27 cellular contexts compared by ENCODE assay signal in the genomic region with DNA sequence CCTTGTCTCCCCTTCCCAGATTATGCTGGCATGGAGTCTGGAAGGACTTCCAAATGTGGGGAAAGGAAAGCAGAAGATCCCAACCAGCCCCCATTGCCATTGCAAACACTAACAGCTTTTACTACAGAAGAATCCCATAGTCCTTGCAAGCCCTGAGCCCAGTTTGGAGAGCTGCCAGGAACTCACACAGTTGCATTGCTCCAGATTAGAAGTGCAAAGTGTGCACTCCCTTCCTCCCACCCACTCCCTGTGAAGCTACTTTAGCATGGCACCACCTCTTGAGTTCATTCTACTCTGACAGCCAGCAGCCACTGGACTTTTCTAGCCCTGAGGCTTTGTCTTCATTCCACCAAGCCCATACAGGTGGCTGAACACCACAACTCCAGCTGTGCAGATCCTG.
"Had no signal": no experiment of that assay in that cellular context is flagged by ENCODE, and none has a peak within 500 bp of the region (broad histone marks: within the 10 kb centered on the region; RNA-seq: fewer than 3 reads in every experiment).

No MANE protein-coding gene starts in this region.

- H3K27me3 ChIP-seq: brain microvascular endothelial cell, MG63, SJCRH30 had no signal

- DNase-seq: activated CD4-positive, alpha-beta T cell treated with anti-CD3 and anti-CD28 coated beads, Interleukin-2, amount 10 ng/mL, durations not matched to agents 24 days and 14 days; activated CD4-positive, alpha-beta T cell treated with anti-CD3 and anti-CD28 coated beads, Interleukin-2, amount 50 U/mL, for 4 hours; activated CD8-positive, alpha-beta T cell treated with anti-CD3 and anti-CD28 coated beads for 36 hours; activated effector memory CD4-positive, alpha-beta T cell treated with anti-CD3 and anti-CD28 coated beads, Interleukin-2, amount 50 U/mL, for 16 hours; activated naive CD4-positive, alpha-beta T cell; activated naive CD4-positive, alpha-beta T cell treated with anti-CD3 and anti-CD28 coated beads, Interleukin-2, amount 50 U/mL, for 16 hours; activated naive CD8-positive, alpha-beta T cell treated with anti-CD3 and anti-CD28 coated beads for 36 hours; activated T-cell treated with anti-CD3 and anti-CD28 coated beads, Interleukin-2, amount 50 U/mL, for 1 hour; activated T-cell treated with anti-CD3 and anti-CD28 coated beads, Interleukin-2, amount 50 U/mL, for 72 hours; amniotic stem cell; aorta; brain microvascular endothelial cell; Karpas-422; KBM-7; MG63; NCI-H1092; NCI-H1436 treated with DMSO at 0.1 percent for 48 hours; NCI-H187; NCI-H2029 treated with DMSO at 0.1 percent for 48 hours; NCI-H345; NCI-H524 treated with DMSO at 0.1 percent for 48 hours; SHP77; T1000 had no signal

- H3K27me3 Mint-ChIP-seq: activated CD4-positive, alpha-beta T cell treated with anti-CD3 and anti-CD28 coated beads, Interleukin-2, amount 10 ng/mL, durations not matched to agents 24 days and 14 days; IgD-negative memory B cell had no signal

- H3K4me3 ChIP-seq: MG63, SJCRH30, SK-N-MC had no signal

- H3K4me1 Mint-ChIP-seq: activated CD4-positive, alpha-beta T cell treated with anti-CD3 and anti-CD28 coated beads, Interleukin-2, amount 10 ng/mL, durations not matched to agents 24 days and 14 days; activated T-helper 17 cell treated with anti-CD3 and anti-CD28 coated beads, Interleukin-2, amount 50 U/mL, for 72 hours; IgD-negative memory B cell had no signal

- H3K4me1 ChIP-seq: SJCRH30 had no signal

- H3K36me3 Mint-ChIP-seq: IgD-negative memory B cell had no signal

- H3K27ac Mint-ChIP-seq: activated CD4-positive, alpha-beta T cell treated with anti-CD3 and anti-CD28 coated beads, Interleukin-2, amount 10 ng/mL, durations not matched to agents 24 days and 14 days; activated CD8-positive, alpha-beta T cell treated with anti-CD3 and anti-CD28 coated beads for 36 hours; activated naive CD8-positive, alpha-beta T cell treated with anti-CD3 and anti-CD28 coated beads for 36 hours; activated T-cell treated with anti-CD3 and anti-CD28 coated beads, Interleukin-2, amount 50 U/mL, for 72 hours; activated T-helper 17 cell treated with anti-CD3 and anti-CD28 coated beads, Interleukin-2, amount 50 U/mL, for 72 hours; IgD-negative memory B cell had no signal

- H3K9me3 ChIP-seq: SJCRH30 had no signal

- H3K4me3 Mint-ChIP-seq: activated CD4-positive, alpha-beta T cell treated with anti-CD3 and anti-CD28 coated beads, Interleukin-2, amount 10 ng/mL, durations not matched to agents 24 days and 14 days; activated CD8-positive, alpha-beta T cell treated with anti-CD3 and anti-CD28 coated beads for 36 hours; activated naive CD8-positive, alpha-beta T cell treated with anti-CD3 and anti-CD28 coated beads for 36 hours; activated T-cell treated with anti-CD3 and anti-CD28 coated beads, Interleukin-2, amount 50 U/mL, for 72 hours; activated T-helper 17 cell treated with anti-CD3 and anti-CD28 coated beads, Interleukin-2, amount 50 U/mL, for 72 hours; IgD-negative memory B cell had no signal

- H3K27ac ChIP-seq: brain microvascular endothelial cell, SJCRH30, SK-N-MC had no signal

- H3K36me3 ChIP-seq: brain microvascular endothelial cell, MG63, SJCRH30 had no signal
